Comparison of ENCODE assay signal across 22 cellular contexts in the genomic region with DNA sequence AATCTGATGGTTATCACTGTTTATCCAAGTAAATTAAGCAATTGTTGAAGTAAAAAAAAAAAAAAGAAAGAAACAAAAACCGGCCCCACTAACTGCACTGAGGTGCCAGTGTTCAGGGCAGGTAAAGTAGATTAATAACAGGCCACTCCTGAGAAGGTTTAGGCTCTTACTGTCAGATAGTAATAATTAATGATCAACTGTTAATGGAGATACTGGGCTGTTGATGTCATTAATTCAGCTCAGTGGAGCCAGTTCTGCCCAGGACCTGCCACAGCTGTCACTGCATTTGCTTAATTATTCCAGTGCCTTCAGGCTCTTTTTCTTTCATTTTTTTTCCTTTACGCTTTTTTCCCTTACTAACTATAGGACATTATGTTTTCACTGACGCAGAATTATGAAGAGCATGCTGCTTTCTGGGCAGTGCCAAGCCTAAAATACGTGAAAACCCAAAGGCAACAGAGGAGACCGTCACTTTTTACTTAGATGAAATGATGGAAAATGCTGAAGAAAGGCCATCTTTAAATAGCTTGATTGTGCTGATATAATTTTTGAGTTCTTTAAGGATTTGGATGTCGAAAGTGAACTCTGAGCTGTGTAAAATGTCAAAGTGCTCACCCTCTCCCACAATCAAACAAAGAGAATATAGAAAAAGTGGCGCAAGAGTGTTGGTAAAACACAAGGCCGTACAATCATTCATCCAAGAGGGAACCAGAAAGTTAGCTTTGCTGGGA.
DNase-seq lines count a peak whose midpoint lies in the region; ATAC-seq and TF ChIP-seq lines count a peak whose summit lies in the region.
"Had no signal": no experiment of that assay in that cellular context is flagged by ENCODE, and none has a peak within 500 bp of the region (broad histone marks: within the 10 kb centered on the region; RNA-seq: fewer than 3 reads in every experiment).

No MANE protein-coding gene starts in this region.

- H2BK15ac ChIP-seq in mesendoderm (replicated peaks; ENCODE audit: low read depth) = peak overlapping the region; percentile 36

- H3K4me1 ChIP-seq in mesendoderm (ENCODE audit: control insufficient read depth, low read depth, low read length) = peaks cover 5% of the 10 kb centered on the region
- H3K4me1 ChIP-seq: breast epithelium, parathyroid adenoma had no signal

- in situ Hi-C loops in GM13977 (cut with MboI; ENCODE audit: low pct_unique_long_range_greater_than_20kb, low sequenced_read_pairs, unreplicated experiment) = no loop called here

- H3K4me3 ChIP-seq in WERI-Rb-1 (ENCODE audit: low read depth, low read length) (no peak overlapping the region), mesendoderm (ENCODE audit: low read length) (no peak overlapping the region)
- H3K4me3 ChIP-seq: breast epithelium, SJSA1 had no signal

- no peaks in the 10 kb centered on the region for H3K36me3 Mint-ChIP-seq in type B pancreatic cell
- H3K36me3 Mint-ChIP-seq: activated naive CD4-positive, alpha-beta T cell treated with anti-CD3 and anti-CD28 coated beads, Interleukin-2, amount 50 U/mL, for 72 hours had no signal

- no peak overlapping the region for H4K5ac ChIP-seq in mesendoderm (ENCODE audit: low read length)

- peak overlapping the region; percentile 24 for H3K4me3 Mint-ChIP-seq in type B pancreatic cell
- H3K4me3 Mint-ChIP-seq: stimulated activated naive B cell treated with anti-CD40 and anti-IgM and Interleukin-4, amounts not matched to agents 10 μg/mL and 1 μg/mL and 100 μg/mL, for 72 hours had no signal

- no peak overlapping the region for H2AK5ac ChIP-seq in mesendoderm (ENCODE audit: low read length)

- H3K27ac ChIP-seq in WERI-Rb-1 (peak overlapping the region; percentile 73), mesendoderm (ENCODE audit: low read depth, low read length) (no peak overlapping the region)
- H3K27ac ChIP-seq: breast epithelium, parathyroid adenoma, SJSA1 had no signal

- H3K9me3 Mint-ChIP-seq in type B pancreatic cell = peaks cover 6% of the 10 kb centered on the region

- no peak overlapping the region for H3K4me2 ChIP-seq in mesendoderm (ENCODE audit: low read length)

- H3K23ac ChIP-seq in mesendoderm (ENCODE audit: low read length) = no peak overlapping the region

- DNase-seq in SIG-M5 treated with dmso at 0.1 percent for 504 hours (lab: John Stamatoyannopoulos, UW; ENCODE audit: unreplicated experiment) = peak; percentile 39
- no peak for DNase-seq in SIG-M5 (lab: John Stamatoyannopoulos, UW)
- peak; percentile 49 for DNase-seq in WERI-Rb-1
- DNase-seq in mesendoderm = no peak
- no peak for DNase-seq in type B pancreatic cell (ENCODE audit: extremely low spot score, unreplicated experiment)
- DNase-seq in GM03348 (ENCODE audit: low spot score) = no peak
- no peak for DNase-seq in GM13977 (ENCODE audit: low spot score)
- DNase-seq: activated CD4-positive, alpha-beta T cell treated with anti-CD3 and anti-CD28 coated beads, Interleukin-2, amount 50 U/mL, for 4 hours; activated T-cell treated with anti-CD3 and anti-CD28 coated beads, Interleukin-2, amount 50 U/mL, for 1 hour; C1 segment of cervical spinal cord; DMS153; hippocampal formation; kidney glomerular epithelial cell; NCI-H1048; NCI-H2227 treated with DMSO at 0.1 percent for 48 hours; stimulated activated CD4-positive, alpha-beta T cell treated with anti-CD3 and anti-CD28 coated beads, Interleukin-12 subunit alpha, Interleukin-12 subunit beta, amount 100 ng/mL, for 4 hours; stimulated activated naive B cell treated with anti-CD40 and anti-IgM and Interleukin-4, amounts not matched to agents 10 μg/mL and 1 μg/mL and 100 μg/mL, for 72 hours had no signal

- no peak overlapping the region for H3K9ac ChIP-seq in mesendoderm (ENCODE audit: low read length)
- H3K9ac ChIP-seq: parathyroid adenoma had no signal

- H3K56ac ChIP-seq in mesendoderm (ENCODE audit: low read length) = no peak overlapping the region

- TF ChIP-seq CTCF in WERI-Rb-1 (IDR thresholded peaks at IDR 0.05; ENCODE audit: low read depth, low read length) = no peak
- no peak for TF ChIP-seq CTCF in type B pancreatic cell (conservative IDR thresholded peaks at IDR 0.05)
- TF ChIP-seq CTCF in GM13977 (IDR thresholded peaks at IDR 0.05; ENCODE audit: extremely low read depth, insufficient read depth, missing control alignments) = no peak

- peak overlapping the region; percentile 14 for H3K27ac Mint-ChIP-seq in type B pancreatic cell
- H3K27ac Mint-ChIP-seq: activated naive CD4-positive, alpha-beta T cell treated with anti-CD3 and anti-CD28 coated beads, Interleukin-2, amount 50 U/mL, for 72 hours; stimulated activated naive B cell treated with anti-CD40 and anti-IgM and Interleukin-4, amounts not matched to agents 10 μg/mL and 1 μg/mL and 100 μg/mL, for 72 hours had no signal

- no peak overlapping the region for H2BK5ac ChIP-seq in mesendoderm (ENCODE audit: low read length)

- no peaks in the 10 kb centered on the region for H3K9me3 ChIP-seq in WERI-Rb-1 (ENCODE audit: severe bottlenecking)
- H3K9me3 ChIP-seq: breast epithelium, SJSA1 had no signal

- no peak for ATAC-seq in HG02763 (IDR thresholded peaks at IDR 0.05; ENCODE audit: unreplicated experiment)
- ATAC-seq: activated naive CD4-positive, alpha-beta T cell treated with anti-CD3 and anti-CD28 coated beads, Interleukin-2, amount 50 U/mL, for 72 hours; stimulated activated naive B cell treated with anti-CD40 and anti-IgM and Interleukin-4, amounts not matched to agents 10 μg/mL and 1 μg/mL and 100 μg/mL, for 72 hours had no signal

- H3K36me3 ChIP-seq in WERI-Rb-1 (no peaks in the 10 kb centered on the region), mesendoderm (ENCODE audit: control insufficient read depth, insufficient read depth, low read length) (no peaks in the 10 kb centered on the region)
- H3K36me3 ChIP-seq: breast epithelium, SJSA1 had no signal

- H3K27me3 ChIP-seq in WERI-Rb-1 (ENCODE audit: insufficient read depth, low read depth, severe bottlenecking) = no peaks in the 10 kb centered on the region
- no peaks in the 10 kb centered on the region for H3K27me3 ChIP-seq in mesendoderm (ENCODE audit: insufficient read depth, low read length, poor library complexity)
- H3K27me3 ChIP-seq: breast epithelium, SJSA1 had no signal

- H3K79me1 ChIP-seq in mesendoderm (ENCODE audit: low read length) = no peaks in the 10 kb centered on the region

- H3K4me1 Mint-ChIP-seq in type B pancreatic cell (ENCODE audit: unreplicated experiment) = peaks cover 12% of the 10 kb centered on the region
- H3K4me1 Mint-ChIP-seq: stimulated activated naive B cell treated with anti-CD40 and anti-IgM and Interleukin-4, amounts not matched to agents 10 μg/mL and 1 μg/mL and 100 μg/mL, for 72 hours had no signal

- H3K18ac ChIP-seq in mesendoderm (ENCODE audit: low read length) = no peak overlapping the region

- H2BK120ac ChIP-seq in mesendoderm (ENCODE audit: low read depth, low read length) = no peak overlapping the region

- H3K4ac ChIP-seq in mesendoderm (ENCODE audit: low read depth, low read length) = no peak overlapping the region

- peaks cover 20% of the 10 kb centered on the region for H3K27me3 Mint-ChIP-seq in type B pancreatic cell
- H3K27me3 Mint-ChIP-seq: stimulated activated naive B cell treated with anti-CD40 and anti-IgM and Interleukin-4, amounts not matched to agents 10 μg/mL and 1 μg/mL and 100 μg/mL, for 72 hours had no signal

- H3K79me2 ChIP-seq in mesendoderm (ENCODE audit: control insufficient read depth, insufficient read depth, low read length) = no peaks in the 10 kb centered on the region
- H3K79me2 ChIP-seq: parathyroid adenoma had no signal

- H4K8ac ChIP-seq in mesendoderm (ENCODE audit: low read depth, low read length) = no peak overlapping the region

- WGBS in mesendoderm (ENCODE audit: extremely low coverage, insufficient coverage, low lambda C conversion rate) = no CpG with 5 or more reads among the region's 8 CpGs

Comparison
In these comparisons a context has a peak if more than half of its experiments do, and no peak if none do; other contexts are left out.
1. DNase-seq: peak in SIG-M5 treated with dmso at 0.1 percent for 504 hours (single experiment) and WERI-Rb-1 (single experiment); none in SIG-M5 (single experiment), mesendoderm (single experiment), type B pancreatic cell (single experiment), GM03348 (single experiment) and GM13977 (single experiment).